1 cellular context compared by ENCODE assay signal in the genomic region with DNA sequence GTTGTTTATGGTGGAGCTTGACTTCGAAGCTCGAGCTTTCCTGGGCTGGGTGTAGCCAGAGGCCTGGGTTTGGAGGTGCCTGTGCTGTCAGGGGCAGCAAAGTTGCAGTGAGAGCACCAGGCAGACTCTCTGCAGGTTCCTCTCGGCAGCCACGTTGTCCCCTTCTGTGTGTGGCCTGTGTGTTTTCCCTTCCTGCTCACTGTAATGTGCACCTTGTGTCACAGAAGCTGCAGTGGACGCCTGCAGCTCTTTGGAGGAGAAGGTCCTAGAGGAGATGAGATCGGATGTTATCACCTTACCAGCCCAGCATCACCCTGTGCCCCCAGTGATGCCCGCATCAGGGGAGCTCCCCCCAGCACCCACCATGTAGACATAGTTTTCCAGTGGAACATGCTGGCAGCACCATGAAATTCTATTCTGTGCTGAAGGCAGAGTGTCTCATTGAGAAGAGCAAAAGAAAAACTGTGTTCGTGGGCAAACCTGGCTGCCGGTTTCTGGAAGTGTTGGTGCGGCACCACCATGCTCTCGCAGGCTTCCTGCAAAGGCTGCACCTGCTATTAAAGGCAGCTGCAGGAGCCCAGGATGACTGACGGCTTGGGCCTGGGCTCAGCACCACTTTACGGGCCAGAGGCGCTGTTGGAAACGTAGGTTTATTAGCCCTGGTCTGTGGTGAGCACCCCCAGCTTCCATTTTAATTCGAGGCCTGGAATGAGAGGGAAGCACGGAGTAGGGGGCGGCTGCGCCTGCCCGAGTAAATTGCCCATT.
TF ChIP-seq lines count a peak whose summit lies in the region.

No MANE protein-coding gene starts in this region.

TF ChIP-seq in H1, 55 proteins besides CTCF, POLR2A, EP300 and RAD21:
- TF ChIP-seq SRF (IDR thresholded peaks at IDR 0.05; ENCODE audit: low read depth, low read length): no peak
- no peak for TF ChIP-seq EZH2 (IDR thresholded peaks at IDR 0.05; ENCODE audit: low read depth, low read length, severe bottlenecking)
TF ChIP-seq in H1: peak in this region for 0.
